Comparison of ENCODE assay signal across 12 cellular contexts in the genomic region with DNA sequence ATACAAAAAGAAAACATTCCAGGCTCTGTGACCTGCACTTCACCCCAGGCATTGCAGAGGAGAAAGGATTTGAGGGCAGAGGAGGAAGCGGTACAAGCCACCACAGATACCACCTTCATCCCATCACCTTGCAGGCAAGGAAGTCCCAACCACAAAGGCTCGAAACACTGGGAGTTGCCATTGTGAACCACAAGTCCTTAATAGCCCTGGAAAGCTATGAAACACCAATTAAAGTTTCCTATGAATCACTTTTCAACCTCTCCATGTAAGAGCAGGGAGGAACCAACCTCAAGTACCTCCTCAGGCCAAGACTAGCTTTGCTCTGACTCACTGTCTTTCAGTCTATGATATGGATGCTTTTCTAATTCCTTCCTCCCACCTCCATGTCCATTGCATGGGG. TPM values are rescaled to one million over a fixed set of nuclear protein-coding genes. Genes with fewer than 3 reads are reported as not detected.
DNase-seq lines count a peak whose midpoint lies in the region; ATAC-seq and TF ChIP-seq lines count a peak whose summit lies in the region.
"Had no signal": no experiment of that assay in that cellular context is flagged by ENCODE, and none has a peak within 500 bp of the region (broad histone marks: within the 10 kb centered on the region; RNA-seq: fewer than 3 reads in every experiment).

No MANE protein-coding gene starts in this region.

- H3K36me3 Mint-ChIP-seq in activated CD4-positive, alpha-beta T cell treated with anti-CD3 and anti-CD28 coated beads, Interleukin-2, amount 10 ng/mL, durations not matched to agents 24 days and 14 days (ENCODE audit: low read depth), result no peaks in the 10 kb centered on the region
- H3K36me3 Mint-ChIP-seq in activated naive CD4-positive, alpha-beta T cell treated with anti-CD3 and anti-CD28 coated beads for 36 hours (ENCODE audit: low read depth), result peaks cover 1% of the 10 kb centered on the region

- H3K4me1 ChIP-seq in adipocyte (ENCODE audit: control insufficient read depth, insufficient read depth, low read length) (peaks cover 3% of the 10 kb centered on the region), osteoblast (ENCODE audit: insufficient read depth, low read length) (peaks cover 10% of the 10 kb centered on the region)

- no peak overlapping the region for H3K27ac ChIP-seq in osteoblast (ENCODE audit: low read depth, low read length)

- H3K4me2 ChIP-seq in osteoblast (ENCODE audit: insufficient read depth, low read length), result no peak overlapping the region

- CTCF ChIA-PET in activated naive CD4-positive, alpha-beta T cell treated with anti-CD3 and anti-CD28 coated beads for 36 hours (lab: Charles Lee), result no interaction called here

- no peak overlapping the region for H3K9ac ChIP-seq in adipocyte (ENCODE audit: low read length)

- no peak overlapping the region for H3K4me3 ChIP-seq in adipocyte (ENCODE audit: low read length)
- no peak overlapping the region for H3K4me3 ChIP-seq in osteoblast (ENCODE audit: insufficient read depth, low read length)

- DNase-seq in activated CD4-positive, alpha-beta T cell treated with anti-CD3 and anti-CD28 coated beads for 48 hours, result peak; percentile 4
- DNase-seq in activated CD4-positive, alpha-beta T cell treated with anti-CD3 and anti-CD28 coated beads, Interleukin-2, amount 10 ng/mL, durations not matched to agents 24 days and 14 days, result no peak
- DNase-seq in LHCN-M2 (ENCODE audit: low read depth) (peak; percentile 38), adipocyte (ENCODE audit: low read depth) (peak; percentile 20), osteoblast (ENCODE audit: insufficient read length, low spot score, missing footprints) (peak; percentile 83), sciatic nerve (ENCODE audit: low spot score) (no peak)
- no peak for DNase-seq in activated naive CD4-positive, alpha-beta T cell treated with anti-CD3 and anti-CD28 coated beads for 36 hours
- DNase-seq: effector memory CD4-positive, alpha-beta T cell; NCI-H510A treated with DMSO at 0.1 percent for 48 hours; T-helper 1 cell had no signal

- intact Hi-C loops in activated CD4-positive, alpha-beta T cell treated with anti-CD3 and anti-CD28 coated beads, Interleukin-2, amount 10 ng/mL, durations not matched to agents 24 days and 14 days (cut with micrococcal nuclease), result no loop called here
- intact Hi-C loops in sciatic nerve (cut with DNase I), result no loop called here
- intact Hi-C loops in activated naive CD4-positive, alpha-beta T cell treated with anti-CD3 and anti-CD28 coated beads for 36 hours (cut with micrococcal nuclease), result no loop called here

- TF ChIP-seq CTCF in osteoblast (IDR thresholded peaks at IDR 0.05; ENCODE audit: extremely low read depth, low read depth, low read length), result no peak

- no peaks in the 10 kb centered on the region for H3K79me2 ChIP-seq in osteoblast (ENCODE audit: insufficient read depth, low read length)

- no peak overlapping the region for H3K27ac Mint-ChIP-seq in activated CD4-positive, alpha-beta T cell treated with anti-CD3 and anti-CD28 coated beads, Interleukin-2, amount 10 ng/mL, durations not matched to agents 24 days and 14 days
- H3K27ac Mint-ChIP-seq in activated naive CD4-positive, alpha-beta T cell treated with anti-CD3 and anti-CD28 coated beads for 36 hours, result no peak overlapping the region
- H3K27ac Mint-ChIP-seq: activated T-helper 1 cell treated with anti-CD3 and anti-CD28 coated beads, Interleukin-12 subunit alpha, Interleukin-12 subunit beta, Interleukin-2, Interleukin-4 antibody, amounts not matched to agents 30 ng/mL and 10 ng/mL and 1 ng/mL, durations not matched to agents 14 hours and 24 hours and 36 hours had no signal

- H3K4me3 Mint-ChIP-seq in activated CD4-positive, alpha-beta T cell treated with anti-CD3 and anti-CD28 coated beads, Interleukin-2, amount 10 ng/mL, durations not matched to agents 24 days and 14 days, result no peak overlapping the region
- H3K4me3 Mint-ChIP-seq in activated naive CD4-positive, alpha-beta T cell treated with anti-CD3 and anti-CD28 coated beads for 36 hours, result no peak overlapping the region
- H3K4me3 Mint-ChIP-seq: activated T-helper 1 cell treated with anti-CD3 and anti-CD28 coated beads, Interleukin-12 subunit alpha, Interleukin-12 subunit beta, Interleukin-2, Interleukin-4 antibody, amounts not matched to agents 30 ng/mL and 10 ng/mL and 1 ng/mL, durations not matched to agents 14 hours and 24 hours and 36 hours had no signal

- no peaks in the 10 kb centered on the region for H3K27me3 Mint-ChIP-seq in activated CD4-positive, alpha-beta T cell treated with anti-CD3 and anti-CD28 coated beads, Interleukin-2, amount 10 ng/mL, durations not matched to agents 24 days and 14 days
- no peaks in the 10 kb centered on the region for H3K27me3 Mint-ChIP-seq in activated naive CD4-positive, alpha-beta T cell treated with anti-CD3 and anti-CD28 coated beads for 36 hours (ENCODE audit: low read depth)

- H3K9me3 ChIP-seq in adipocyte (ENCODE audit: control insufficient read depth, low read length) (no peaks in the 10 kb centered on the region), osteoblast (ENCODE audit: low read depth, low read length) (no peaks in the 10 kb centered on the region)

- ATAC-seq in sciatic nerve (no peak), GM21619 (IDR thresholded peaks at IDR 0.05; ENCODE audit: unreplicated experiment) (no peak)

- H3K9me3 Mint-ChIP-seq in activated CD4-positive, alpha-beta T cell treated with anti-CD3 and anti-CD28 coated beads, Interleukin-2, amount 10 ng/mL, durations not matched to agents 24 days and 14 days, result no peaks in the 10 kb centered on the region
- no peaks in the 10 kb centered on the region for H3K9me3 Mint-ChIP-seq in activated naive CD4-positive, alpha-beta T cell treated with anti-CD3 and anti-CD28 coated beads for 36 hours
- H3K9me3 Mint-ChIP-seq: activated T-helper 1 cell treated with anti-CD3 and anti-CD28 coated beads, Interleukin-12 subunit alpha, Interleukin-12 subunit beta, Interleukin-2, Interleukin-4 antibody, amounts not matched to agents 30 ng/mL and 10 ng/mL and 1 ng/mL, durations not matched to agents 14 hours and 24 hours and 36 hours had no signal

- H3K4me1 Mint-ChIP-seq in activated CD4-positive, alpha-beta T cell treated with anti-CD3 and anti-CD28 coated beads, Interleukin-2, amount 10 ng/mL, durations not matched to agents 24 days and 14 days, result peaks cover 8% of the 10 kb centered on the region
- H3K4me1 Mint-ChIP-seq in activated naive CD4-positive, alpha-beta T cell treated with anti-CD3 and anti-CD28 coated beads for 36 hours (ENCODE audit: low read depth), result peaks cover 16% of the 10 kb centered on the region

- H3K27me3 ChIP-seq in adipocyte (replicated peaks; ENCODE audit: control insufficient read depth, insufficient read depth, low read length) (peaks cover 12% of the 10 kb centered on the region), osteoblast (ENCODE audit: insufficient read depth, low read length) (peaks cover 9% of the 10 kb centered on the region)

- H3K36me3 ChIP-seq in adipocyte (ENCODE audit: control insufficient read depth, insufficient read depth, low read length, severe bottlenecking) (no peaks in the 10 kb centered on the region), osteoblast (ENCODE audit: insufficient read depth, low read length) (no peaks in the 10 kb centered on the region)

- no peak overlapping the region for H2AFZ ChIP-seq in osteoblast (ENCODE audit: low read length)

- no peaks in the 10 kb centered on the region for H4K20me1 ChIP-seq in osteoblast (ENCODE audit: insufficient read depth, low read length)

RNA-seq across cellular contexts. Expression of gene MAP3K9, which starts 27.0 kb away (rescaled TPM):
- total RNA-seq in activated CD4-positive, alpha-beta T cell treated with anti-CD3 and anti-CD28 coated beads, Interleukin-2, amount 10 ng/mL, durations not matched to agents 24 days and 14 days, result 4.2 TPM in 2 replicates
- total RNA-seq in LHCN-M2 (2014; rRNA removed) (0.38 and 0.75 TPM in 2 replicates), osteoblast (under 0.01 TPM in 2 replicates), sciatic nerve (0.36 TPM)
- 0.60 TPM for polyA plus RNA-seq in LHCN-M2 (2012)
- 1 to 10 TPM; 5.6 to 6.9 TPM for total RNA-seq in activated naive CD4-positive, alpha-beta T cell treated with anti-CD3 and anti-CD28 coated beads for 36 hours

Comparison
In these comparisons a context has a peak if more than half of its experiments do, and no peak if none do; other contexts are left out.
1. DNase-seq: peak in activated CD4-positive, alpha-beta T cell treated with anti-CD3 and anti-CD28 coated beads for 48 hours (single experiment), LHCN-M2 (single experiment), adipocyte (single experiment) and osteoblast (single experiment); none in activated CD4-positive, alpha-beta T cell treated with anti-CD3 and anti-CD28 coated beads, Interleukin-2, amount 10 ng/mL, durations not matched to agents 24 days and 14 days (single experiment), sciatic nerve (single experiment) and activated naive CD4-positive, alpha-beta T cell treated with anti-CD3 and anti-CD28 coated beads for 36 hours (single experiment).